Comparison of ENCODE assay signal across 8 cellular contexts in genomic region chr19:51169283-51169918, GRCh38. TPM values are rescaled to one million over a fixed set of nuclear protein-coding genes. Genes with fewer than 3 reads are reported as not detected.
DNase-seq lines count a peak whose midpoint lies in the region; ATAC-seq and TF ChIP-seq lines count a peak whose summit lies in the region.
"Not testable (repeated sequence)": the region's sequence is repeated elsewhere in the genome, so short reads cannot be mapped to it uniquely, and the experiment has no call there.

No MANE protein-coding gene starts in this region.

- DNase-seq in DMS79 (lab: John Stamatoyannopoulos, UW), result peak; percentile 13
- DNase-seq in M059J (ENCODE audit: low read depth), result peak; percentile 62
- DNase-seq in PC-3, result peak; percentile 92
- peak; percentile 71 for DNase-seq in activated CD8-positive, alpha-beta T cell treated with anti-CD3 and anti-CD28 coated beads, Interleukin-2, amount 10 ng/mL, durations not matched to agents 7 days and 5 days
- peak; percentile 33 to 54 for DNase-seq in central memory CD8-positive, alpha-beta T cell (ENCODE audit: low spot score in 2 of 2)
- peak; percentile 15 for DNase-seq in iPS DF 19.7 (ENCODE audit: low read depth, low spot score)
- DNase-seq in progenitor cell of endocrine pancreas (ENCODE audit: low spot score, unreplicated experiment), result peak; percentile 52
- DNase-seq in stimulated activated naive CD8-positive, alpha-beta T cell treated with anti-CD3 and anti-CD28 coated beads, Interleukin-15, Interleukin-2, amounts not matched to agents 100 U/mL and 50 U/mL, for 24 hours, result peak; percentile 77

- not testable (repeated sequence) for H3K79me2 ChIP-seq in PC-3 (ENCODE audit: low read length)

- not testable (repeated sequence) for H3K9ac ChIP-seq in PC-3 (ENCODE audit: low read length)

- H3K9me2 ChIP-seq in PC-3 (replicated peaks; ENCODE audit: low read length), result not testable (repeated sequence)

- ATAC-seq in PC-3, result peak; percentile 42; the same call in 1 of the 2 replicates
- ATAC-seq in activated CD8-positive, alpha-beta T cell treated with anti-CD3 and anti-CD28 coated beads, Interleukin-2, amount 10 ng/mL, durations not matched to agents 7 days and 5 days; central memory CD8-positive, alpha-beta T cell (replicated peaks; ENCODE audit: extremely low read depth, poor library complexity, severe bottlenecking); stimulated activated naive CD8-positive, alpha-beta T cell treated with anti-CD3 and anti-CD28 coated beads, Interleukin-15, Interleukin-2, amounts not matched to agents 100 U/mL and 50 U/mL, for 24 hours: not testable (repeated sequence)

- peaks cover 75% of the 10 kb centered on the region for H3K27me3 ChIP-seq in PC-3 (ENCODE audit: low read length)

- not testable (repeated sequence) for H3K36me3 Mint-ChIP-seq in activated CD8-positive, alpha-beta T cell treated with anti-CD3 and anti-CD28 coated beads, Interleukin-2, amount 10 ng/mL, durations not matched to agents 7 days and 5 days (ENCODE audit: low read depth); central memory CD8-positive, alpha-beta T cell (ENCODE audit: insufficient read depth); progenitor cell of endocrine pancreas (ENCODE audit: insufficient read depth)

- H3K4me1 Mint-ChIP-seq in activated CD8-positive, alpha-beta T cell treated with anti-CD3 and anti-CD28 coated beads, Interleukin-2, amount 10 ng/mL, durations not matched to agents 7 days and 5 days (ENCODE audit: low read depth), result peaks cover 46% of the 10 kb centered on the region
- H3K4me1 Mint-ChIP-seq in central memory CD8-positive, alpha-beta T cell, result peaks cover 37% of the 10 kb centered on the region
- not testable (repeated sequence) for H3K4me1 Mint-ChIP-seq in progenitor cell of endocrine pancreas (ENCODE audit: low read depth)

- not testable (repeated sequence) for H2AFZ ChIP-seq in PC-3 (ENCODE audit: low read length)

- not testable (repeated sequence) for H3K4me1 ChIP-seq in PC-3 (ENCODE audit: insufficient read depth, low read length)

- H3K9me3 Mint-ChIP-seq in activated CD8-positive, alpha-beta T cell treated with anti-CD3 and anti-CD28 coated beads, Interleukin-2, amount 10 ng/mL, durations not matched to agents 7 days and 5 days (ENCODE audit: insufficient read depth); central memory CD8-positive, alpha-beta T cell; progenitor cell of endocrine pancreas (ENCODE audit: low read depth): not testable (repeated sequence)

- peaks cover 19% of the 10 kb centered on the region for H3K27me3 Mint-ChIP-seq in activated CD8-positive, alpha-beta T cell treated with anti-CD3 and anti-CD28 coated beads, Interleukin-2, amount 10 ng/mL, durations not matched to agents 7 days and 5 days (ENCODE audit: low read depth)
- H3K27me3 Mint-ChIP-seq in central memory CD8-positive, alpha-beta T cell, result not testable (repeated sequence)
- peaks cover 28% of the 10 kb centered on the region for H3K27me3 Mint-ChIP-seq in progenitor cell of endocrine pancreas

- CTCF ChIA-PET in PC-3 (lab: Charles Lee), result not testable (repeated sequence)
- CTCF ChIA-PET in activated CD8-positive, alpha-beta T cell treated with anti-CD3 and anti-CD28 coated beads, Interleukin-2, amount 10 ng/mL, durations not matched to agents 7 days and 5 days (lab: Charles Lee), result interaction anchor here (1.7 to 1.9 kb wide), 3 partner anchors 11 to 90 kb away, joined by 9 to 16 read pairs (median 10); no protein-coding TSS in a partner anchor

- not testable (repeated sequence) for BruUV-seq in PC-3 (replicated peaks; lab: Mats Ljungman, UMichigan)

- intact Hi-C loops in PC-3 (cut with micrococcal nuclease), result loop anchor here (1.0 kb wide), 1 partner anchor 148 kb away; no protein-coding TSS in a partner anchor

- H3K27ac ChIP-seq in PC-3 (ENCODE audit: low read length), result not testable (repeated sequence)

- not testable (repeated sequence) for H3K27ac Mint-ChIP-seq in activated CD8-positive, alpha-beta T cell treated with anti-CD3 and anti-CD28 coated beads, Interleukin-2, amount 10 ng/mL, durations not matched to agents 7 days and 5 days; progenitor cell of endocrine pancreas
- peak overlapping the region; percentile 63 for H3K27ac Mint-ChIP-seq in central memory CD8-positive, alpha-beta T cell (ENCODE audit: low read depth)

- H3K9me3 ChIP-seq in PC-3 (ENCODE audit: low read length), result not testable (repeated sequence)

- TF ChIP-seq CTCF in PC-3 (conservative IDR thresholded peaks at IDR 0.05; ENCODE audit: low read depth, low read length) (peak; percentile 75), progenitor cell of endocrine pancreas (IDR thresholded peaks at IDR 0.05; ENCODE audit: unreplicated experiment) (peak; percentile 87)

- H3K4me3 ChIP-seq in PC-3 (ENCODE audit: low read length), result not testable (repeated sequence)

- POLR2A ChIA-PET in PC-3 (lab: Charles Lee; ENCODE audit: unreplicated experiment); activated CD8-positive, alpha-beta T cell treated with anti-CD3 and anti-CD28 coated beads, Interleukin-2, amount 10 ng/mL, durations not matched to agents 7 days and 5 days (lab: Charles Lee): not testable (repeated sequence)

- H3K4me2 ChIP-seq in PC-3 (ENCODE audit: low read length), result not testable (repeated sequence)

- not testable (repeated sequence) for H3F3A ChIP-seq in PC-3 (ENCODE audit: low read length, unreplicated experiment)

- not testable (repeated sequence) for H3K4me3 Mint-ChIP-seq in activated CD8-positive, alpha-beta T cell treated with anti-CD3 and anti-CD28 coated beads, Interleukin-2, amount 10 ng/mL, durations not matched to agents 7 days and 5 days; progenitor cell of endocrine pancreas (ENCODE audit: low read depth)
- H3K4me3 Mint-ChIP-seq in central memory CD8-positive, alpha-beta T cell, result peak overlapping the region; percentile 81

- not testable (repeated sequence) for H4K20me1 ChIP-seq in PC-3 (ENCODE audit: low read length)

- H3K36me3 ChIP-seq in PC-3 (ENCODE audit: low read depth, low read length), result not testable (repeated sequence)

RNA-seq across cellular contexts. Expression of gene SIGLEC7, which starts 27.3 kb away (rescaled TPM):
- total RNA-seq in M059J (2014; rRNA removed; shearing (Covaris generic)), result not detected in 2 replicates
- total RNA-seq in PC-3 (2014; rRNA removed), result not detected in 2 replicates
- not detected for total RNA-seq in activated CD8-positive, alpha-beta T cell treated with anti-CD3 and anti-CD28 coated beads, Interleukin-2, amount 10 ng/mL, durations not matched to agents 7 days and 5 days
- not detected in 2 replicates for total RNA-seq in progenitor cell of endocrine pancreas

RNA-seq across cellular contexts. Expression of gene SIGLEC9, which starts 44.7 kb away (rescaled TPM):
- total RNA-seq in M059J (2014; rRNA removed; shearing (Covaris generic)), result 0.27 TPM in 1 of 2 replicates, not detected in the other
- total RNA-seq in PC-3 (2014; rRNA removed) (not detected in 2 replicates), progenitor cell of endocrine pancreas (not detected in 2 replicates)
- total RNA-seq in activated CD8-positive, alpha-beta T cell treated with anti-CD3 and anti-CD28 coated beads, Interleukin-2, amount 10 ng/mL, durations not matched to agents 7 days and 5 days, result under 1 TPM; 0.58 to 0.60 TPM

RNA-seq across cellular contexts. Expression of gene CD33, which starts 55.5 kb away (rescaled TPM):
- total RNA-seq in M059J (2014; rRNA removed; shearing (Covaris generic)), result 3.8 and 4.6 TPM in 2 replicates
- total RNA-seq in PC-3 (2014; rRNA removed), result 2.2 and 6.0 TPM in 2 replicates
- 1 to 10 TPM; 2.3 to 4.0 TPM for total RNA-seq in activated CD8-positive, alpha-beta T cell treated with anti-CD3 and anti-CD28 coated beads, Interleukin-2, amount 10 ng/mL, durations not matched to agents 7 days and 5 days
- total RNA-seq in progenitor cell of endocrine pancreas, result not detected in 2 replicates

Comparison
In these comparisons a context has a peak if more than half of its experiments do, and no peak if none do; other contexts are left out.
1. DNase-seq: peak in every context shown above with its lines; median percentile 92 in PC-3; 77 in stimulated activated naive CD8-positive, alpha-beta T cell treated with anti-CD3 and anti-CD28 coated beads, Interleukin-15, Interleukin-2, amounts not matched to agents 100 U/mL and 50 U/mL, for 24 hours; 71 in activated CD8-positive, alpha-beta T cell treated with anti-CD3 and anti-CD28 coated beads, Interleukin-2, amount 10 ng/mL, durations not matched to agents 7 days and 5 days; 62 in M059J; 52 in progenitor cell of endocrine pancreas; 44 in central memory CD8-positive, alpha-beta T cell; 15 in iPS DF 19.7; 13 in DMS79.